In the genomic region with DNA sequence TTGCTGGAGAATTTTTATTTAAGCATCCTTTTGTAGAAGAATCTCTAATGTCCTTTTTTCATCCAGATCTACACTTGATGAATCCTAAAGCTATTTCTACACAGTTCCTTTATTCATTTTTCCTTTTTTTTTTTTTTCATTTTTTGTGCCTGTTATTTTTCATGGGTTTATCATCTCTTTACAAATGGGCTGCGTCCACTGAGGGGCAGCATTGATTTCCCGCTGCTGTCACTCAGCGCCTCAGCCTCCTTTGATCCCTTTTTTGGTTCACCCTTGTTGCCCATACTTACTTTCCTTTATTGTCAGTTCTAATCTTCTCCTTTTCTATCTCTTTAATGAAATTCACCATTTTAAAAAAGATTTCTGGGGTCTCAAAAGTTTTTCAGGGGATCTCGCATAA, we compare ENCODE assay signal across 1 cellular context.
TF ChIP-seq lines count a peak whose summit lies in the region.

No MANE protein-coding gene starts in this region.

TF ChIP-seq in HCT116, 20 proteins besides CTCF, POLR2A, EP300 and RAD21:
- TF ChIP-seq CBX3 (IDR thresholded peaks at IDR 0.05; ENCODE audit: low read depth) = no peak
- peak; percentile 46 for TF ChIP-seq TCF7L2 (IDR thresholded peaks at IDR 0.05; ENCODE audit: borderline replicate concordance, extremely low read depth, insufficient read depth, insufficient read length)
TF ChIP-seq in HCT116: peak in this region for 1.
